In the genomic region with DNA sequence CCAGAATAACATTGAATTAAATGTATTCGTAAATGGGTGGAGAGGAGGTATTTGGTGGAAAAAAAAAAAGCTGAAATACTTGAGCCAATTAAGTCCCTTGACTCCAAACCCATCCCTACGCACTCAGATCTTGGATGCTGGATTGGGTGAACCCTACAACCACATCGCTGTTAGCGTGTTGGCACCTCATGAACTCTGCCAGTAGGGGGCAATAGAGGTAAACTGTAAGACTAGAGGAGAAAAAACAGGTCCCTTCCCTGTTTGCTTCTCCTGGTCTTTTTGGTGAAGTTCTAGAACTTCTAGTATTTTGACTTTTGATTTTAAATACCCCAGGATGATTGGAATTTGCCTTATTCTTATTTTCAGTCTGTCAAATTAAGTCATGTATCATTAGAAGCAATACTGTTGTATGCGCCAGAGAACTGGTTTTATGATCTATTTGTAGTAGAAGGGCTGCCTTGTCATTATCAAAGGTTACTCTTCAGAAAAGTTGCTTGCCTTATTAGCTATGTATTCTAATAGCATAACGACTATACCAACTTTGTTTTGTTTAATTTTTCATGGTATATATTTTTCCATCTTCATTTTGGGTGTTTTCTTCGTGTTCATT, we compare ENCODE assay signal across 8 cellular contexts. TPM values are rescaled to one million over a fixed set of nuclear protein-coding genes. Genes with fewer than 3 reads are reported as not detected.
DNase-seq lines count a peak whose midpoint lies in the region; ATAC-seq and TF ChIP-seq lines count a peak whose summit lies in the region.

No MANE protein-coding gene starts in this region.

- no TSS peak for BruUV-seq in Caco-2 (replicated peaks; lab: Mats Ljungman, UMichigan)

- H3K4me3 Mint-ChIP-seq in Caco-2 (ENCODE audit: unreplicated experiment) = no peak overlapping the region

- CTCF ChIA-PET in Caco-2 (lab: Charles Lee) = no interaction called here

- no peaks in the 10 kb centered on the region for H3K4me1 ChIP-seq in Caco-2

- H3K4me1 Mint-ChIP-seq in Caco-2 (ENCODE audit: low read depth, unreplicated experiment) = no peaks in the 10 kb centered on the region

- POLR2A ChIA-PET in Caco-2 (lab: Charles Lee) = no interaction called here

- H3K4me3 ChIP-seq in Caco-2 (ENCODE audit: low read depth, low read length) = no peak overlapping the region
- no peak overlapping the region for H3K4me3 ChIP-seq in WERI-Rb-1 (ENCODE audit: low read depth, low read length)
- no peak overlapping the region for H3K4me3 ChIP-seq in retinal pigment epithelial cell (ENCODE audit: low read length)

- no peaks in the 10 kb centered on the region for H3K9me3 Mint-ChIP-seq in Caco-2 (ENCODE audit: unreplicated experiment)

- H3K36me3 ChIP-seq in Caco-2 (ENCODE audit: control insufficient read depth, insufficient read depth, low read length) (no peaks in the 10 kb centered on the region), WERI-Rb-1 (no peaks in the 10 kb centered on the region)

- H3K27me3 Mint-ChIP-seq in Caco-2 (ENCODE audit: insufficient read depth, unreplicated experiment) = peaks cover 6% of the 10 kb centered on the region

- H3K27ac ChIP-seq in WERI-Rb-1 = no peak overlapping the region

- intact Hi-C loops in Caco-2 (cut with micrococcal nuclease; ENCODE audit: unreplicated experiment) = no loop called here

- TF ChIP-seq CTCF in Caco-2 (IDR thresholded peaks at IDR 0.05; ENCODE audit: insufficient read depth in 1 of 2, low read depth in 1 of 2, low read length in 1 of 2, severe bottlenecking in 1 of 2, unreplicated experiment in 1 of 2) = peak; percentile 64 to 80
- peak; percentile 82 for TF ChIP-seq CTCF in WERI-Rb-1 (IDR thresholded peaks at IDR 0.05; ENCODE audit: low read depth, low read length)
- peak; percentile 90 for TF ChIP-seq CTCF in retinal pigment epithelial cell (conservative IDR thresholded peaks at IDR 0.05; ENCODE audit: low read depth, low read length)

- DNase-seq in Caco-2 (peak; percentile 53 to 68), NCI-H1105 (lab: John Stamatoyannopoulos, UW) (peak; percentile 22), WERI-Rb-1 (peak; percentile 76), germinal center (ENCODE audit: low spot score) (peak; percentile 20), retinal pigment epithelial cell (ENCODE audit: low read depth) (peak; percentile 18), middle frontal gyrus (ENCODE audit: extremely low spot score, low spot score) (no peak)

- no peaks in the 10 kb centered on the region for H3K36me3 Mint-ChIP-seq in Caco-2 (ENCODE audit: insufficient read depth, unreplicated experiment)

- H3K27ac Mint-ChIP-seq in Caco-2 (ENCODE audit: unreplicated experiment) = no peak overlapping the region

- H3K27me3 ChIP-seq in Caco-2 (replicated peaks; ENCODE audit: control insufficient read depth, insufficient read depth, low read length) = no peaks in the 10 kb centered on the region
- peaks cover 48% of the 10 kb centered on the region for H3K27me3 ChIP-seq in WERI-Rb-1 (ENCODE audit: insufficient read depth, low read depth, severe bottlenecking)

- H3K9me3 ChIP-seq in Caco-2 (no peaks in the 10 kb centered on the region), WERI-Rb-1 (ENCODE audit: severe bottlenecking) (no peaks in the 10 kb centered on the region)

- ATAC-seq in GM18861 (IDR thresholded peaks at IDR 0.05; ENCODE audit: unreplicated experiment) = peak; percentile 92
- ATAC-seq in HG02938 (IDR thresholded peaks at IDR 0.05; ENCODE audit: unreplicated experiment) = peak; percentile 92

RNA-seq across cellular contexts. Expression of a gene that starts 1.9 kb away (rescaled TPM):
- total RNA-seq in Caco-2 (2022) = not detected in 2 replicates

RNA-seq across cellular contexts. Expression of a gene that starts 35.1 kb away (rescaled TPM):
- total RNA-seq in Caco-2 (2022) = not detected in 2 replicates

RNA-seq across cellular contexts. Expression of a gene that starts 57.0 kb away (rescaled TPM):
- total RNA-seq in Caco-2 (2022) = not detected in 2 replicates
